ENCODE assay signal across 4 cellular contexts in genomic region chr3:963255-963654, GRCh38.
"Had no signal": no experiment of that assay in that cellular context is flagged by ENCODE, and none has a peak within 500 bp of the region (broad histone marks: within the 10 kb centered on the region; RNA-seq: fewer than 3 reads in every experiment).

No MANE protein-coding gene starts in this region.

- H3K27me3 Mint-ChIP-seq: IgD-negative memory B cell had no signal

- H3K36me3 Mint-ChIP-seq: IgD-negative memory B cell had no signal

- ATAC-seq: GM23338 had no signal

- H3K4me1 Mint-ChIP-seq: GM23338, H9, IgD-negative memory B cell had no signal

- H3K27ac Mint-ChIP-seq: GM23338, H9, IgD-negative memory B cell had no signal

- H3K4me3 ChIP-seq: GM23338 had no signal

- H3K4me2 ChIP-seq: GM23338 had no signal

- H3K4me3 Mint-ChIP-seq: GM23338, H9, IgD-negative memory B cell had no signal

- H2AFZ ChIP-seq: GM23338 had no signal

- DNase-seq: H9, HCEC 1CT had no signal
